In genomic region chr19:9847087-9847671, GRCh38 we compare ENCODE assay signal across 8 cellular contexts. TPM values are rescaled to one million over a fixed set of nuclear protein-coding genes. Genes with fewer than 3 reads are reported as not detected.
DNase-seq lines count a peak whose midpoint lies in the region; ATAC-seq, FAIRE-seq and TF ChIP-seq lines count a peak whose summit lies in the region.

No MANE protein-coding gene starts in this region.

- FAIRE-seq in kidney (lab: Jason Lieb, UNC): no peak

- no peak overlapping the region for H3K4me3 ChIP-seq in kidney (ENCODE audit: low read length in 2 of 2)

- H3K36me3 ChIP-seq in kidney (ENCODE audit: control insufficient read depth in 1 of 2, insufficient read depth in 2 of 2, low read length in 2 of 2): peaks cover 18 to 31% of the 10 kb centered on the region in 2 donors

- H3K4me1 ChIP-seq in kidney (ENCODE audit: control insufficient read depth in 1 of 2, insufficient read depth in 1 of 2, low read depth in 1 of 2, low read length in 2 of 2): no peaks in the 10 kb centered on the region

- CTCF ChIA-PET in GM10248 (lab: Yijun Ruan, JAX): no interaction called here

- no peaks in the 10 kb centered on the region for H3K9me3 ChIP-seq in kidney (ENCODE audit: control insufficient read depth in 1 of 2, low read length in 2 of 2)

- H3K27ac ChIP-seq in kidney (ENCODE audit: low read depth in 2 of 2, low read length in 2 of 2): no peak overlapping the region

- intact Hi-C loops in head of caudate nucleus (cut with DNase I): no loop called here
- intact Hi-C loops in kidney (cut with DNase I): no loop called here

- POLR2A ChIA-PET in GM10248 (lab: Yijun Ruan, JAX): no interaction called here

- DNase-seq in GM10248 (ENCODE audit: extremely low spot score) (no peak), NCI-H2227 treated with DMSO at 0.1 percent for 48 hours (lab: John Stamatoyannopoulos, UW) (peak; percentile 14), head of caudate nucleus (peak; percentile 39 to 90 (median 74)), NCI-H526 treated with DMSO at 0.1 percent for 48 hours (lab: John Stamatoyannopoulos, UW) (no peak), kidney (no peak)
- peak in 3 of 4 experiments; percentile 12 to 31 (median 21) for DNase-seq in activated naive CD4-positive, alpha-beta T cell (lab: John Stamatoyannopoulos, UW)
- peak in 3 of 4 experiments; percentile 25 to 41 (median 29) for DNase-seq in stimulated activated CD4-positive, alpha-beta T cell treated with anti-CD3 and anti-CD28 coated beads, Interleukin-1b, Interleukin-23, amount 100 ng/mL, for 24 hours (ENCODE audit: low read depth in 4 of 4, low spot score in 1 of 4)

- H3K9ac ChIP-seq in kidney (ENCODE audit: low read length in 2 of 2): no peak overlapping the region

- TF ChIP-seq CTCF in GM10248 (IDR thresholded peaks at IDR 0.05; ENCODE audit: control extremely low read depth, extremely low read depth, low read depth, missing control alignments) (peak; percentile 25), kidney (IDR thresholded peaks at IDR 0.05; ENCODE audit: borderline replicate concordance, extremely low read depth, insufficient read depth) (no peak)

- ATAC-seq in GM18873 (IDR thresholded peaks at IDR 0.05; ENCODE audit: low FRiP score, unreplicated experiment): no peak

RNA-seq across cellular contexts. Expression of gene PIN1, which starts 12.1 kb away (rescaled TPM):
- total RNA-seq in kidney: 57.7 TPM
- polyA plus RNA-seq in kidney (ENCODE audit: insufficient read depth, low read depth, low replicate concordance): 143 TPM

RNA-seq across cellular contexts. Expression of gene UBL5, which starts 19.5 kb away (rescaled TPM):
- total RNA-seq in kidney: 322 TPM
- 968 TPM for polyA plus RNA-seq in kidney (ENCODE audit: insufficient read depth, low read depth, low replicate concordance)

RNA-seq across cellular contexts. Expression of gene FBXL12, which starts 28.3 kb away (rescaled TPM):
- 22.2 TPM for total RNA-seq in kidney
- polyA plus RNA-seq in kidney (ENCODE audit: insufficient read depth, low read depth, low replicate concordance): 12.7 TPM

Comparison
In these comparisons a context has a peak if more than half of its experiments do, and no peak if none do; other contexts are left out.
1. DNase-seq: peak in NCI-H2227 treated with DMSO at 0.1 percent for 48 hours (single experiment), activated naive CD4-positive, alpha-beta T cell (3 of 4), head of caudate nucleus (42 of 42) and stimulated activated CD4-positive, alpha-beta T cell treated with anti-CD3 and anti-CD28 coated beads, Interleukin-1b, Interleukin-23, amount 100 ng/mL, for 24 hours (3 of 4); none in GM10248 (single experiment), NCI-H526 treated with DMSO at 0.1 percent for 48 hours (single experiment) and kidney (single experiment).